Comparison of ENCODE assay signal across 8 cellular contexts in genomic region chr2:152335851-152336102, GRCh38. TPM values are rescaled to one million over a fixed set of nuclear protein-coding genes. Genes with fewer than 3 reads are reported as not detected.
DNase-seq lines count a peak whose midpoint lies in the region; ATAC-seq and TF ChIP-seq lines count a peak whose summit lies in the region.

No MANE protein-coding gene starts in this region.

- intact Hi-C loops in psoas muscle (cut with DNase I), result loop anchor here (5.0 to 10.0 kb wide), 7 partner anchors 72 to 379 kb away; partner anchors contain the start of genes ARL6IP6 (in 1 of the 2) and PRPF40A (in 1 of the 2)

- H3K27me3 ChIP-seq in psoas muscle (ENCODE audit: insufficient read depth in 3 of 3, low read length in 2 of 3), result no peaks in the 10 kb centered on the region

- H3K36me3 ChIP-seq in psoas muscle (ENCODE audit: insufficient read depth in 1 of 2, low read depth in 1 of 2), result no peaks in the 10 kb centered on the region

- H3K27ac Mint-ChIP-seq in WTC11, result no peak overlapping the region
- H3K27ac Mint-ChIP-seq in glutamatergic neuron (ENCODE audit: unreplicated experiment), result peak overlapping the region; percentile 88

- H3K4me3 ChIP-seq in GM08714 (ENCODE audit: low read length) (peak overlapping the region; percentile 87), psoas muscle (peak overlapping the region; percentile 97)

- DNase-seq in HEK293T (ENCODE audit: extremely low spot score) (peak; percentile 17), WTC11 (ENCODE audit: low spot score) (no peak), glutamatergic neuron (no peak), psoas muscle (peak in 1 of 2 donors; percentile 64), GM13977 (ENCODE audit: low spot score) (no peak), SHP77 (lab: John Stamatoyannopoulos, UW) (no peak)

- WGBS in psoas muscle, 3 donors, result 0 to 1% (median 1%) methylated on average over 12 to 17 of the region's 17 CpGs

- no peaks in the 10 kb centered on the region for H3K9me3 Mint-ChIP-seq in WTC11
- H3K9me3 Mint-ChIP-seq in glutamatergic neuron (ENCODE audit: unreplicated experiment), result peaks cover 14% of the 10 kb centered on the region

- peak overlapping the region; percentile 92 for H3K27ac ChIP-seq in psoas muscle

- no peaks in the 10 kb centered on the region for H3K36me3 Mint-ChIP-seq in WTC11
- no peaks in the 10 kb centered on the region for H3K36me3 Mint-ChIP-seq in glutamatergic neuron (ENCODE audit: unreplicated experiment)

- peaks cover 6% of the 10 kb centered on the region for H3K27me3 Mint-ChIP-seq in WTC11 (ENCODE audit: low read depth)
- H3K27me3 Mint-ChIP-seq in glutamatergic neuron (ENCODE audit: unreplicated experiment), result peaks cover 12% of the 10 kb centered on the region

- H3K4me1 ChIP-seq in psoas muscle, result peaks cover 32% of the 10 kb centered on the region

- H3K4me1 Mint-ChIP-seq in WTC11 (peaks cover 45% of the 10 kb centered on the region), glutamatergic neuron (ENCODE audit: low read depth, unreplicated experiment) (peaks cover 26% of the 10 kb centered on the region)

- no peaks in the 10 kb centered on the region for H3K9me3 ChIP-seq in psoas muscle

- no peak for TF ChIP-seq CTCF in WTC11 (IDR thresholded peaks at IDR 0.05)
- TF ChIP-seq CTCF in glutamatergic neuron (IDR thresholded peaks at IDR 0.05; ENCODE audit: partially characterized antibody, unreplicated experiment), result no peak
- TF ChIP-seq CTCF in psoas muscle (IDR thresholded peaks at IDR 0.05), result no peak
- no peak for TF ChIP-seq CTCF in GM13977 (IDR thresholded peaks at IDR 0.05; ENCODE audit: extremely low read depth, insufficient read depth, missing control alignments)

- in situ Hi-C loops in GM13977 (cut with MboI; ENCODE audit: low pct_unique_long_range_greater_than_20kb, low sequenced_read_pairs, unreplicated experiment), result no loop called here

- POLR2A ChIA-PET in HEK293T (lab: Yijun Ruan, JAX) (interaction anchor here (1.0 to 1.4 kb wide), 2 partner anchors 71 to 133 kb away, joined by 3 to 6 read pairs; no protein-coding TSS in a partner anchor), WTC11 (lab: Charles Lee) (interaction anchor here (2.4 kb wide), 1 partner anchor 381 kb away, joined by 7 read pairs; the partner anchor contains the start of gene PRPF40A)

- CTCF ChIA-PET in HEK293T (lab: Yijun Ruan, JAX), result no interaction called here
- CTCF ChIA-PET in WTC11 (lab: Charles Lee), result interaction anchor here (1.9 to 2.4 kb wide), 3 partner anchors 159 to 300 kb away, joined by 6 to 9 read pairs (median 8); no protein-coding TSS in a partner anchor

- peak overlapping the region; percentile 95 for H3K4me3 Mint-ChIP-seq in WTC11
- H3K4me3 Mint-ChIP-seq in glutamatergic neuron (ENCODE audit: unreplicated experiment), result peak overlapping the region; percentile 84

- ATAC-seq in WTC11, result no peak
- ATAC-seq in psoas muscle, result peak; percentile 7 to 15 (median 10)
- no peak for ATAC-seq in GM19328 (IDR thresholded peaks at IDR 0.05; ENCODE audit: unreplicated experiment)

TF ChIP-seq in HEK293T, 16 proteins besides CTCF, POLR2A, EP300 and RAD21:
- TF ChIP-seq ARNT (IDR thresholded peaks at IDR 0.05) (no peak), TARDBP (IDR thresholded peaks at IDR 0.05) (no peak), FOXM1 (IDR thresholded peaks at IDR 0.05; ENCODE audit: borderline replicate concordance) (no peak)

TF ChIP-seq in WTC11, 78 proteins besides CTCF, POLR2A, EP300 and RAD21:
- TF ChIP-seq E2F1 (CRISPR knock-in tag; IDR thresholded peaks at IDR 0.05), result no peak
- TF ChIP-seq OVOL2 (CRISPR knock-in tag; IDR thresholded peaks at IDR 0.05; ENCODE audit: borderline replicate concordance), result no peak
- TF ChIP-seq FOXP1 (CRISPR knock-in tag; IDR thresholded peaks at IDR 0.05; ENCODE audit: borderline replicate concordance), result no peak
- TF ChIP-seq, protein P1, sequence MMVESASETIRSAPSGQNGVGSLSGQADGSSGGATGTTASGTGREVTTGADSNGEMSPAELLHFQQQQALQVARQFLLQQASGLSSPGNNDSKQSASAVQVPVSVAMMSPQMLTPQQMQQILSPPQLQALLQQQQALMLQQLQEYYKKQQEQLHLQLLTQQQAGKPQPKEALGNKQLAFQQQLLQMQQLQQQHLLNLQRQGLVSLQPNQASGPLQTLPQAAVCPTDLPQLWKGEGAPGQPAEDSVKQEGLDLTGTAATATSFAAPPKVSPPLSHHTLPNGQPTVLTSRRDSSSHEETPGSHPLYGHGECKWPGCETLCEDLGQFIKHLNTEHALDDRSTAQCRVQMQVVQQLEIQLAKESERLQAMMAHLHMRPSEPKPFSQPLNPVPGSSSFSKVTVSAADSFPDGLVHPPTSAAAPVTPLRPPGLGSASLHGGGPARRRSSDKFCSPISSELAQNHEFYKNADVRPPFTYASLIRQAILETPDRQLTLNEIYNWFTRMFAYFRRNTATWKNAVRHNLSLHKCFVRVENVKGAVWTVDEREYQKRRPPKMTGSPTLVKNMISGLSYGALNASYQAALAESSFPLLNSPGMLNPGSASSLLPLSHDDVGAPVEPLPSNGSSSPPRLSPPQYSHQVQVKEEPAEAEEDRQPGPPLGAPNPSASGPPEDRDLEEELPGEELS (CRISPR knock-in tag; IDR thresholded peaks at IDR 0.05), result no peak
- TF ChIP-seq ZNF317 (CRISPR knock-in tag; IDR thresholded peaks at IDR 0.05; ENCODE audit: borderline replicate concordance, low read depth), result no peak
- TF ChIP-seq USF1 (CRISPR knock-in tag; IDR thresholded peaks at IDR 0.05), result no peak
- TF ChIP-seq NFYB (CRISPR knock-in tag; conservative IDR thresholded peaks at IDR 0.05; ENCODE audit: low read depth), result no peak
- no peak for TF ChIP-seq TEAD1 (CRISPR knock-in tag; IDR thresholded peaks at IDR 0.05)
- 0 out of 2 replicates have a peak, but pooled peaks have one; percentile 12 for TF ChIP-seq E2F5 (CRISPR knock-in tag; IDR thresholded peaks at IDR 0.05)
- peak; percentile 51; the same call in 1 of the 2 replicates for TF ChIP-seq ZBTB21 (CRISPR knock-in tag; IDR thresholded peaks at IDR 0.05; ENCODE audit: borderline replicate concordance)
- TF ChIP-seq SP1 (CRISPR knock-in tag; conservative IDR thresholded peaks at IDR 0.05), result 0 out of 2 replicates have a peak, but pooled peaks have one; percentile 4
- peak; percentile 46 for TF ChIP-seq MAX (CRISPR knock-in tag; IDR thresholded peaks at IDR 0.05)
- TF ChIP-seq JAZF1 (CRISPR knock-in tag; IDR thresholded peaks at IDR 0.05), result no peak
- no peak for TF ChIP-seq FOXK1 (CRISPR knock-in tag; IDR thresholded peaks at IDR 0.05)
TF ChIP-seq in WTC11: peak in this region for 4.

RNA-seq across cellular contexts. Expression of gene FMNL2, which starts 0.8 kb away (rescaled TPM):
- total RNA-seq in WTC11 (2021), result 43.0 to 45.5 TPM (median 43.7 TPM) in 3 replicates
- total RNA-seq in glutamatergic neuron (ENCODE audit: unreplicated experiment), result 166 TPM
- total RNA-seq in psoas muscle, result 10 to 100 TPM in 2 of 4 donors, 1 to 10 TPM in 2; 8.4 to 18.2 (median 10.1) TPM
- 10 to 100 TPM in 2 of 3 donors, 1 to 10 TPM in 1; 6.6 to 14.8 (median 12.9) TPM for polyA plus RNA-seq in psoas muscle

Comparison
In these comparisons a context has a peak if more than half of its experiments do, and no peak if none do; other contexts are left out.
1. ATAC-seq: peak in psoas muscle (4 of 4); none in WTC11 (single experiment) and GM19328 (single experiment).